ENCODE assay signal across 8 cellular contexts in genomic region chr1:48572632-48573258, GRCh38.
DNase-seq lines count a peak whose midpoint lies in the region; ATAC-seq and TF ChIP-seq lines count a peak whose summit lies in the region.

No MANE protein-coding gene starts in this region.

- no peaks in the 10 kb centered on the region for H3K36me3 ChIP-seq in IMR-90 (ENCODE audit: control insufficient read depth, insufficient read depth, low read length)
- H3K36me3 ChIP-seq in testis (ENCODE audit: low read depth, missing control alignments) = no peaks in the 10 kb centered on the region
- no peaks in the 10 kb centered on the region for H3K36me3 ChIP-seq in CD8-positive, alpha-beta T cell (ENCODE audit: insufficient read depth, low read length)

- no peak overlapping the region for H2BK120ac ChIP-seq in IMR-90 (ENCODE audit: low read depth, low read length)

- H3K9ac ChIP-seq in IMR-90 (ENCODE audit: low read depth, low read length) = no peak overlapping the region

- no peak overlapping the region for H3K56ac ChIP-seq in IMR-90 (ENCODE audit: extremely low read depth, insufficient read depth, low read length)

- no peak overlapping the region for H2BK15ac ChIP-seq in IMR-90 (ENCODE audit: low read depth, low read length)

- H3K14ac ChIP-seq in IMR-90 (replicated peaks; ENCODE audit: low read depth, low read length) = no peak overlapping the region

- H3K36me3 Mint-ChIP-seq in Calu3 (ENCODE audit: insufficient read depth, unreplicated experiment) = no peaks in the 10 kb centered on the region
- H3K36me3 Mint-ChIP-seq in CD8-positive, alpha-beta T cell = no peaks in the 10 kb centered on the region

- H2AK9ac ChIP-seq in IMR-90 (replicated peaks; ENCODE audit: low read depth, low read length, poor library complexity) = no peak overlapping the region

- no peaks in the 10 kb centered on the region for H3K4me1 Mint-ChIP-seq in Calu3 (ENCODE audit: low read depth, unreplicated experiment)
- no peaks in the 10 kb centered on the region for H3K4me1 Mint-ChIP-seq in CD8-positive, alpha-beta T cell (ENCODE audit: low read depth)

- TF ChIP-seq POLR2A in IMR-90 (IDR thresholded peaks at IDR 0.05; ENCODE audit: low read depth, low read length) (no peak), testis (IDR thresholded peaks at IDR 0.05) (no peak)

- no peak overlapping the region for H4K91ac ChIP-seq in IMR-90 (ENCODE audit: insufficient read depth, low read depth, low read length)

- TF ChIP-seq RAD21 in IMR-90 (IDR thresholded peaks at IDR 0.05; ENCODE audit: low read length) = peak; percentile 59

- CTCF ChIA-PET in Calu3 (lab: Charles Lee) (interaction anchor here (0.6 to 2.3 kb wide), 6 partner anchors 17 to 1699 kb away, joined by 3 to 24 read pairs (median 4); no protein-coding TSS in a partner anchor), IMR-90 (lab: Yijun Ruan, JAX) (interaction anchor here (1.7 kb wide), 1 partner anchor 13 kb away, joined by 4 read pairs; no protein-coding TSS in a partner anchor)
- CTCF ChIA-PET in CD8-positive, alpha-beta T cell (lab: Charles Lee) = no interaction called here

- TF ChIP-seq CTCF in Calu3 (IDR thresholded peaks at IDR 0.05; ENCODE audit: unreplicated experiment) = peak; percentile 70
- peak; percentile 40 for TF ChIP-seq CTCF in IMR-90 (conservative IDR thresholded peaks at IDR 0.05; ENCODE audit: low read depth, low read length)
- peak; percentile 10 to 54 (median 48) for TF ChIP-seq CTCF in testis (IDR thresholded peaks at IDR 0.05)
- no peak for TF ChIP-seq CTCF in CD8-positive, alpha-beta T cell (IDR thresholded peaks at IDR 0.05)

- dilution Hi-C loops in IMR-90 (cut with HindIII; ENCODE audit: low sequenced_read_pairs, unreplicated experiment) = no loop called here

- in situ Hi-C loops in IMR-90 (cut with MboI; ENCODE audit: low sequenced_read_pairs) = no loop called here

- no peak overlapping the region for H3K4me2 ChIP-seq in IMR-90 (ENCODE audit: low read depth, low read length)

- peaks cover 71% of the 10 kb centered on the region for H3K27me3 Mint-ChIP-seq in Calu3 (ENCODE audit: unreplicated experiment)
- peaks cover 5% of the 10 kb centered on the region for H3K27me3 Mint-ChIP-seq in CD8-positive, alpha-beta T cell (ENCODE audit: low read depth)

- intact Hi-C loops in Calu3 (cut with micrococcal nuclease; ENCODE audit: unreplicated experiment) (loop anchor here (1.0 to 5.0 kb wide), 4 partner anchors 125 to 1760 kb away; no protein-coding TSS in a partner anchor), IMR-90 (cut with micrococcal nuclease) (loop anchor here (2.0 to 10.0 kb wide), 2 partner anchors 124 to 1772 kb away; no protein-coding TSS in a partner anchor), testis (cut with DNase I; ENCODE audit: low total_unique reads) (no loop called here)
- intact Hi-C loops in CD8-positive, alpha-beta T cell (cut with DNase I, micrococcal nuclease) = no loop called here

- no peaks in the 10 kb centered on the region for H3K9me1 ChIP-seq in IMR-90 (ENCODE audit: insufficient read depth, low read length)

- no peaks in the 10 kb centered on the region for H3K27me3 ChIP-seq in IMR-90 (ENCODE audit: control insufficient read depth, insufficient read depth, low read length)
- H3K27me3 ChIP-seq in testis = no peaks in the 10 kb centered on the region
- H3K27me3 ChIP-seq in CD8-positive, alpha-beta T cell (ENCODE audit: insufficient read depth, low read length) = no peaks in the 10 kb centered on the region

- H3K4me3 ChIP-seq in IMR-90 (ENCODE audit: insufficient read depth, low read depth, low read length) (no peak overlapping the region), testis (no peak overlapping the region)
- no peak overlapping the region for H3K4me3 ChIP-seq in CD8-positive, alpha-beta T cell (ENCODE audit: low read depth, low read length)

- no peaks in the 10 kb centered on the region for H3K79me1 ChIP-seq in IMR-90 (ENCODE audit: low read depth in 1 of 2, low read length in 2 of 2)

- no peaks in the 10 kb centered on the region for H3K9me3 Mint-ChIP-seq in Calu3 (ENCODE audit: low read depth, unreplicated experiment)
- no peaks in the 10 kb centered on the region for H3K9me3 Mint-ChIP-seq in CD8-positive, alpha-beta T cell

- H3K4ac ChIP-seq in IMR-90 (ENCODE audit: low read depth, low read length) = no peak overlapping the region

- no peaks in the 10 kb centered on the region for H4K20me1 ChIP-seq in IMR-90 (ENCODE audit: insufficient read depth, low read length)

- no CpG with 5 or more reads among the region's 7 CpGs for WGBS in IMR-90 (ENCODE audit: extremely low coverage in 2 of 2, insufficient read length in 1 of 2), 2 experiments
- 59 to 70% methylated on average over 7 of the region's 7 CpGs for WGBS in testis, 2 donors

- H3K27ac ChIP-seq in IMR-90 (ENCODE audit: insufficient read depth, low read length) (no peak overlapping the region), caudate nucleus (ENCODE audit: low read depth, low read length) (no peak overlapping the region), testis (no peak overlapping the region)
- no peak overlapping the region for H3K27ac ChIP-seq in CD8-positive, alpha-beta T cell (ENCODE audit: low read depth, low read length)

- H4K5ac ChIP-seq in IMR-90 (ENCODE audit: low read depth, low read length) = no peak overlapping the region

- no peak overlapping the region for H2BK20ac ChIP-seq in IMR-90 (ENCODE audit: low read depth, low read length)

- BruUV-seq in Calu3 (replicated peaks; lab: Mats Ljungman, UMichigan) = no TSS peak
- BruUV-seq in IMR-90 (replicated peaks; lab: Mats Ljungman, UMichigan) = no TSS peak

- ATAC-seq in GM19324 (IDR thresholded peaks at IDR 0.05; ENCODE audit: low FRiP score, unreplicated experiment) (peak; percentile 67), IMR-90 (ENCODE audit: low read depth) (peak; percentile 83)
- ATAC-seq in CD8-positive, alpha-beta T cell = no peak

- POLR2A ChIA-PET in IMR-90 (lab: Charles Lee; ENCODE audit: unreplicated experiment) = no interaction called here
- POLR2A ChIA-PET in CD8-positive, alpha-beta T cell (lab: Charles Lee) = no interaction called here

- no peaks in the 10 kb centered on the region for H3K4me1 ChIP-seq in IMR-90 (ENCODE audit: control insufficient read depth, insufficient read depth, low read length)
- H3K4me1 ChIP-seq in testis = no peaks in the 10 kb centered on the region
- H3K4me1 ChIP-seq in CD8-positive, alpha-beta T cell (ENCODE audit: insufficient read depth, low read length) = no peaks in the 10 kb centered on the region

- no peak overlapping the region for H3K27ac Mint-ChIP-seq in Calu3 (ENCODE audit: unreplicated experiment)
- no peak overlapping the region for H3K27ac Mint-ChIP-seq in CD8-positive, alpha-beta T cell

- H2BK5ac ChIP-seq in IMR-90 (ENCODE audit: low read depth, low read length, poor library complexity, severe bottlenecking) = no peak overlapping the region

- no peak overlapping the region for H4K8ac ChIP-seq in IMR-90 (ENCODE audit: low read depth in 2 of 2, low read length in 2 of 2)

- H3K18ac ChIP-seq in IMR-90 (ENCODE audit: low read depth, low read length) = no peak overlapping the region

- no peak overlapping the region for H3K4me3 Mint-ChIP-seq in Calu3 (ENCODE audit: low read depth, unreplicated experiment)
- H3K4me3 Mint-ChIP-seq in CD8-positive, alpha-beta T cell = no peak overlapping the region

- DNase-seq in Calu3 = peak; percentile 62
- DNase-seq in IMR-90 = peak; percentile 23
- DNase-seq in NOMO-1 (lab: John Stamatoyannopoulos, UW; ENCODE audit: unreplicated experiment in 2 of 2) = peak; percentile 60 to 67
- DNase-seq in caudate nucleus (lab: John Stamatoyannopoulos, UW) = peak in 58 of 61 donors; percentile 10 to 85 (median 54)
- DNase-seq in left kidney (ENCODE audit: low read depth, low spot score) = peak; percentile 89
- DNase-seq in testis = peak; percentile 72
- DNase-seq in CD8-positive, alpha-beta T cell = no peak

- no peak overlapping the region for H3K23ac ChIP-seq in IMR-90 (ENCODE audit: low read depth, low read length)

- no peak overlapping the region for H2AFZ ChIP-seq in IMR-90 (replicated peaks; ENCODE audit: low read length, poor library complexity)

- no peak overlapping the region for H2AK5ac ChIP-seq in IMR-90 (ENCODE audit: low read depth, low read length)

- no peaks in the 10 kb centered on the region for H3K9me3 ChIP-seq in IMR-90 (ENCODE audit: control insufficient read depth, insufficient read depth, low read length)
- H3K9me3 ChIP-seq in testis = no peaks in the 10 kb centered on the region
- no peaks in the 10 kb centered on the region for H3K9me3 ChIP-seq in CD8-positive, alpha-beta T cell (ENCODE audit: low read length)

TF ChIP-seq in IMR-90, 13 proteins besides CTCF, POLR2A, EP300 and RAD21:
- TF ChIP-seq SMC3 (IDR thresholded peaks at IDR 0.05; ENCODE audit: low read depth, low read length) = peak; percentile 26; the same call in 1 of the 2 replicates
- TF ChIP-seq FOS (IDR thresholded peaks at IDR 0.05; ENCODE audit: low read depth, low read length) = no peak
- no peak for TF ChIP-seq MAZ (IDR thresholded peaks at IDR 0.05; ENCODE audit: borderline replicate concordance, low read depth, low read length)
- no peak for TF ChIP-seq CHD1 (IDR thresholded peaks at IDR 0.05; ENCODE audit: low read depth, low read length)
- TF ChIP-seq MAFK (IDR thresholded peaks at IDR 0.05; ENCODE audit: low read depth, low read length) = no peak
- no peak for TF ChIP-seq MXI1 (IDR thresholded peaks at IDR 0.05; ENCODE audit: borderline replicate concordance, low read depth, low read length)

Comparison
In these comparisons a context has a peak if more than half of its experiments do, and no peak if none do; other contexts are left out.
1. DNase-seq: peak in Calu3 (single experiment), IMR-90 (single experiment), NOMO-1 (2 of 2), caudate nucleus (58 of 61), left kidney (single experiment) and testis (single experiment); none in CD8-positive, alpha-beta T cell (0 of 7).
2. intact Hi-C loops: an anchor here in Calu3 (1.0 to 5.0 kb wide) and IMR-90 (2.0 to 10.0 kb wide); none called in testis and CD8-positive, alpha-beta T cell.